10 cellular contexts compared by ENCODE assay signal in genomic region chr20:2986466-2986865, GRCh38. TPM values are rescaled to one million over a fixed set of nuclear protein-coding genes. Genes with fewer than 3 reads are reported as not detected.
DNase-seq lines count a peak whose midpoint lies in the region; ATAC-seq and TF ChIP-seq lines count a peak whose summit lies in the region.
"Had no signal": no experiment of that assay in that cellular context is flagged by ENCODE, and none has a peak within 500 bp of the region (broad histone marks: within the 10 kb centered on the region; RNA-seq: fewer than 3 reads in every experiment).

No MANE protein-coding gene starts in this region.

- intact Hi-C loops in IMR-90 (cut with micrococcal nuclease), result no loop called here
- intact Hi-C loops in activated T-helper 2 cell treated with anti-CD3 and anti-CD28 coated beads, Interferon-gamma antibody, Interleukin-2, Interleukin-4, amounts not matched to agents 10 μg/mL and 5 μg/mL and 100 μg/mL, durations not matched to agents 14 hours and 24 hours and 36 hours (cut with micrococcal nuclease), result loop anchor here (5.0 to 10.0 kb wide), 3 partner anchors 46 to 302 kb away; partner anchors contain the start of gene PTPRA

- no peak overlapping the region for H2AK9ac ChIP-seq in IMR-90 (replicated peaks; ENCODE audit: low read depth, low read length, poor library complexity)

- no peak for TF ChIP-seq RAD21 in IMR-90 (IDR thresholded peaks at IDR 0.05; ENCODE audit: low read length)

- H3K14ac ChIP-seq in IMR-90 (replicated peaks; ENCODE audit: low read depth, low read length) (no peak overlapping the region), H9 (ENCODE audit: insufficient read depth, low read length) (no peak overlapping the region)

- H2BK20ac ChIP-seq in IMR-90 (ENCODE audit: low read depth, low read length), result no peak overlapping the region
- no peak overlapping the region for H2BK20ac ChIP-seq in H9 (ENCODE audit: low read depth, low read length, poor library complexity, severe bottlenecking)

- H3T11ph ChIP-seq in H9 (ENCODE audit: low read length), result no peak overlapping the region

- H3K79me2 ChIP-seq in ACC112 (ENCODE audit: control insufficient read depth, insufficient read depth, low read length, unreplicated experiment) (no peaks in the 10 kb centered on the region), H9 (ENCODE audit: insufficient read depth, low read length) (no peaks in the 10 kb centered on the region)

- H3K9me1 ChIP-seq in IMR-90 (ENCODE audit: insufficient read depth, low read length), result peaks cover 15% of the 10 kb centered on the region

- H4K91ac ChIP-seq in IMR-90 (ENCODE audit: insufficient read depth, low read depth, low read length), result no peak overlapping the region
- H4K91ac ChIP-seq in H9 (ENCODE audit: insufficient read length, low read depth, low read length), result no peak overlapping the region

- peaks cover 44% of the 10 kb centered on the region for H3K4me1 Mint-ChIP-seq in activated T-helper 2 cell treated with anti-CD3 and anti-CD28 coated beads, Interferon-gamma antibody, Interleukin-2, Interleukin-4, amounts not matched to agents 10 μg/mL and 5 μg/mL and 100 μg/mL, durations not matched to agents 14 hours and 24 hours and 36 hours (ENCODE audit: low read depth)
- no peaks in the 10 kb centered on the region for H3K4me1 Mint-ChIP-seq in H9

- H3K36me3 Mint-ChIP-seq in activated T-helper 2 cell treated with anti-CD3 and anti-CD28 coated beads, Interferon-gamma antibody, Interleukin-2, Interleukin-4, amounts not matched to agents 10 μg/mL and 5 μg/mL and 100 μg/mL, durations not matched to agents 14 hours and 24 hours and 36 hours (ENCODE audit: low read depth), result peaks cover 58% of the 10 kb centered on the region
- H3K36me3 Mint-ChIP-seq in H9 (ENCODE audit: insufficient read depth in 1 of 3, low read depth in 3 of 3), result peaks cover 16 to 47% (median 23%) of the 10 kb centered on the region in 3 experiments; a peak in 6 of 7 replicates

- H4K8ac ChIP-seq in IMR-90 (ENCODE audit: low read depth in 2 of 2, low read length in 2 of 2) (no peak overlapping the region), H9 (replicated peaks; ENCODE audit: insufficient read length, low read depth, low read length) (no peak overlapping the region)

- no peak overlapping the region for H3K4ac ChIP-seq in IMR-90 (ENCODE audit: low read depth, low read length)
- H3K4ac ChIP-seq in H9 (ENCODE audit: low read depth, low read length), result no peak overlapping the region

- POLR2A ChIA-PET in IMR-90 (lab: Charles Lee; ENCODE audit: unreplicated experiment), result no interaction called here

- peaks cover 6% of the 10 kb centered on the region for H3K9me3 Mint-ChIP-seq in activated T-helper 2 cell treated with anti-CD3 and anti-CD28 coated beads, Interferon-gamma antibody, Interleukin-2, Interleukin-4, amounts not matched to agents 10 μg/mL and 5 μg/mL and 100 μg/mL, durations not matched to agents 14 hours and 24 hours and 36 hours
- no peaks in the 10 kb centered on the region for H3K9me3 Mint-ChIP-seq in H9

- H2AFZ ChIP-seq in ACC112 (ENCODE audit: low read length, unreplicated experiment) (no peak overlapping the region), IMR-90 (replicated peaks; ENCODE audit: low read length, poor library complexity) (no peak overlapping the region), H9 (ENCODE audit: low read length) (no peak overlapping the region)

- CTCF ChIA-PET in IMR-90 (lab: Yijun Ruan, JAX), result interaction anchor here (0.6 kb wide), 1 partner anchor 68 kb away, joined by 3 read pairs; no protein-coding TSS in a partner anchor

- H3K27me3 ChIP-seq in ACC112 (ENCODE audit: insufficient read depth, low read length), result no peaks in the 10 kb centered on the region
- no peaks in the 10 kb centered on the region for H3K27me3 ChIP-seq in IMR-90 (ENCODE audit: control insufficient read depth, insufficient read depth, low read length)
- no peaks in the 10 kb centered on the region for H3K27me3 ChIP-seq in lung (ENCODE audit: control insufficient read depth, insufficient read depth)
- H3K27me3 ChIP-seq in H9 (ENCODE audit: insufficient read depth, low read length), result no peaks in the 10 kb centered on the region

- ATAC-seq in IMR-90 (ENCODE audit: low read depth), result 0 out of 2 replicates have a peak, but pooled peaks have one; percentile 10
- no peak for ATAC-seq in lung (ENCODE audit: insufficient read depth, low FRiP score)
- no peak for ATAC-seq in GM19395 (IDR thresholded peaks at IDR 0.05; ENCODE audit: unreplicated experiment)
- ATAC-seq in GM21381 (IDR thresholded peaks at IDR 0.05; ENCODE audit: unreplicated experiment), result no peak

- no TSS peak for BruUV-seq in IMR-90 (replicated peaks; lab: Mats Ljungman, UMichigan)

- dilution Hi-C loops in IMR-90 (cut with HindIII; ENCODE audit: low sequenced_read_pairs, unreplicated experiment), result no loop called here

- peaks cover 31% of the 10 kb centered on the region for H3K4me1 ChIP-seq in ACC112 (ENCODE audit: control insufficient read depth, insufficient read depth, low read length, unreplicated experiment)
- peaks cover 8% of the 10 kb centered on the region for H3K4me1 ChIP-seq in IMR-90 (ENCODE audit: control insufficient read depth, insufficient read depth, low read length)
- H3K4me1 ChIP-seq in lung (ENCODE audit: control insufficient read depth in 2 of 2, insufficient read depth in 2 of 2, low read length in 2 of 2), result peaks cover 3 to 12% of the 10 kb centered on the region in 2 donors
- H3K4me1 ChIP-seq in H9 (ENCODE audit: insufficient read depth, low read length), result no peaks in the 10 kb centered on the region

- peak; percentile 33 for DNase-seq in IMR-90
- DNase-seq in activated T-helper 2 cell treated with anti-CD3 and anti-CD28 coated beads, Interferon-gamma antibody, Interleukin-2, Interleukin-4, amounts not matched to agents 10 μg/mL and 5 μg/mL and 100 μg/mL, durations not matched to agents 14 hours and 24 hours and 36 hours (ENCODE audit: low spot score), result peak; percentile 27
- DNase-seq in lung (ENCODE audit: low spot score), result peak; percentile 29
- no peak for DNase-seq in DMS 273 (lab: John Stamatoyannopoulos, UW; ENCODE audit: unreplicated experiment)
- no peak for DNase-seq in H9
- DNase-seq: cortex of kidney, NCI-H2081 had no signal

- peaks cover 9 to 51% of the 10 kb centered on the region in 2 experiments; a peak in 3 of 4 replicates for H3K79me1 ChIP-seq in IMR-90 (ENCODE audit: low read depth in 1 of 2, low read length in 2 of 2)
- no peaks in the 10 kb centered on the region for H3K79me1 ChIP-seq in H9 (ENCODE audit: insufficient read depth, low read depth, low read length, poor library complexity, severe bottlenecking)

- H3K4me2 ChIP-seq in IMR-90 (ENCODE audit: low read depth, low read length) (no peak overlapping the region), H9 (ENCODE audit: insufficient read depth, insufficient read length, low read length) (no peak overlapping the region)

- no peak overlapping the region for H2BK15ac ChIP-seq in IMR-90 (ENCODE audit: low read depth, low read length)
- H2BK15ac ChIP-seq in H9 (ENCODE audit: low read depth, low read length), result no peak overlapping the region

- H2BK5ac ChIP-seq in IMR-90 (ENCODE audit: low read depth, low read length, poor library complexity, severe bottlenecking) (no peak overlapping the region), H9 (ENCODE audit: insufficient read length, low read length) (no peak overlapping the region)

- H3K27ac Mint-ChIP-seq in activated T-helper 2 cell treated with anti-CD3 and anti-CD28 coated beads, Interferon-gamma antibody, Interleukin-2, Interleukin-4, amounts not matched to agents 10 μg/mL and 5 μg/mL and 100 μg/mL, durations not matched to agents 14 hours and 24 hours and 36 hours, result no peak overlapping the region
- H3K27ac Mint-ChIP-seq in H9, result no peak overlapping the region

- H3K4me3 Mint-ChIP-seq in activated T-helper 2 cell treated with anti-CD3 and anti-CD28 coated beads, Interferon-gamma antibody, Interleukin-2, Interleukin-4, amounts not matched to agents 10 μg/mL and 5 μg/mL and 100 μg/mL, durations not matched to agents 14 hours and 24 hours and 36 hours (ENCODE audit: low read depth), result peak overlapping the region; percentile 53
- H3K4me3 Mint-ChIP-seq in H9, result no peak overlapping the region; a peak in 1 of 5 replicates

- H3K9ac ChIP-seq in IMR-90 (ENCODE audit: low read depth, low read length) (no peak overlapping the region), H9 (ENCODE audit: extremely low read depth, insufficient read length, low read length) (no peak overlapping the region)

- no peaks in the 10 kb centered on the region for H3K27me3 Mint-ChIP-seq in activated T-helper 2 cell treated with anti-CD3 and anti-CD28 coated beads, Interferon-gamma antibody, Interleukin-2, Interleukin-4, amounts not matched to agents 10 μg/mL and 5 μg/mL and 100 μg/mL, durations not matched to agents 14 hours and 24 hours and 36 hours (ENCODE audit: low read depth)
- no peaks in the 10 kb centered on the region for H3K27me3 Mint-ChIP-seq in H9 (ENCODE audit: low read depth)

- H3K27ac ChIP-seq in ACC112 (ENCODE audit: low read depth, low read length), result peak overlapping the region; percentile 80
- no peak overlapping the region for H3K27ac ChIP-seq in IMR-90 (ENCODE audit: insufficient read depth, low read length)
- no peak overlapping the region for H3K27ac ChIP-seq in lung (ENCODE audit: low read depth in 1 of 2, low read length in 1 of 2)
- H3K27ac ChIP-seq in H9 (ENCODE audit: insufficient read length, low read depth, low read length), result no peak overlapping the region

- H3K9me3 ChIP-seq in IMR-90 (ENCODE audit: control insufficient read depth, insufficient read depth, low read length) (no peaks in the 10 kb centered on the region), lung (ENCODE audit: control insufficient read depth in 2 of 2, insufficient read depth in 1 of 2, low read length in 1 of 2) (no peaks in the 10 kb centered on the region), H9 (ENCODE audit: control insufficient read depth, low read depth, low read length) (no peaks in the 10 kb centered on the region)

- no peak for TF ChIP-seq POLR2A in IMR-90 (IDR thresholded peaks at IDR 0.05; ENCODE audit: low read depth, low read length)

- no peak overlapping the region for H2BK120ac ChIP-seq in IMR-90 (ENCODE audit: low read depth, low read length)
- no peak overlapping the region for H2BK120ac ChIP-seq in H9 (ENCODE audit: low read depth, low read length, poor library complexity, severe bottlenecking)

- no peak overlapping the region for H2BK12ac ChIP-seq in H9 (ENCODE audit: insufficient read length, low read depth, low read length)

- no peak overlapping the region; the same call in 1 of the 2 replicates for H3K4me3 ChIP-seq in ACC112 (ENCODE audit: low read depth, low read length)
- no peak overlapping the region for H3K4me3 ChIP-seq in IMR-90 (ENCODE audit: insufficient read depth, low read depth, low read length)
- H3K4me3 ChIP-seq in lung, result no peak overlapping the region

- H3K23ac ChIP-seq in IMR-90 (ENCODE audit: low read depth, low read length) (no peak overlapping the region), H9 (ENCODE audit: insufficient read length, low read depth, low read length) (no peak overlapping the region)

- H2AK5ac ChIP-seq in IMR-90 (ENCODE audit: low read depth, low read length), result peak overlapping the region; percentile 3; the same call in 1 of the 2 replicates
- H2AK5ac ChIP-seq in H9 (ENCODE audit: insufficient read length, low read length), result no peak overlapping the region

- H3K18ac ChIP-seq in IMR-90 (ENCODE audit: low read depth, low read length), result no peak overlapping the region
- no peak overlapping the region for H3K18ac ChIP-seq in H9 (ENCODE audit: insufficient read length, low read depth, low read length)

- in situ Hi-C loops in IMR-90 (cut with MboI; ENCODE audit: low sequenced_read_pairs), result no loop called here

- H3K36me3 ChIP-seq in ACC112 (ENCODE audit: insufficient read depth, low read length) (peaks cover 5% of the 10 kb centered on the region; the same call in 1 of the 2 replicates), IMR-90 (ENCODE audit: control insufficient read depth, insufficient read depth, low read length) (peaks cover 29% of the 10 kb centered on the region), lung (ENCODE audit: control insufficient read depth in 2 of 2, insufficient read depth in 2 of 2, low read length in 2 of 2) (peaks cover 13 to 30% of the 10 kb centered on the region in 2 donors)

- TF ChIP-seq CTCF in IMR-90 (conservative IDR thresholded peaks at IDR 0.05; ENCODE audit: low read depth, low read length) (no peak), lung (IDR thresholded peaks at IDR 0.05; ENCODE audit: control extremely low read depth, extremely low read depth) (no peak), H9 (conservative IDR thresholded peaks at IDR 0.05) (no peak)

- H4K20me1 ChIP-seq in IMR-90 (ENCODE audit: insufficient read depth, low read length), result peaks cover 12% of the 10 kb centered on the region; the same call in 1 of the 2 replicates
- no peaks in the 10 kb centered on the region for H4K20me1 ChIP-seq in H9 (ENCODE audit: control insufficient read depth, insufficient read depth, insufficient read length)

- H3K56ac ChIP-seq in IMR-90 (ENCODE audit: extremely low read depth, insufficient read depth, low read length) (no peak overlapping the region), H9 (ENCODE audit: insufficient read length, low read depth, low read length) (no peak overlapping the region)

- no peaks in the 10 kb centered on the region for H3K23me2 ChIP-seq in H9 (ENCODE audit: insufficient read length, low read depth, low read length, poor library complexity, severe bottlenecking)

- H4K5ac ChIP-seq in IMR-90 (ENCODE audit: low read depth, low read length) (no peak overlapping the region), H9 (ENCODE audit: insufficient read length, low read depth, low read length) (no peak overlapping the region)

- WGBS in IMR-90 (ENCODE audit: extremely low coverage in 2 of 2, insufficient read length in 1 of 2), 2 experiments, result no CpG with 5 or more reads among the region's 2 CpGs
- WGBS in lung, 2 donors, result 50 to 73% methylated on average over 2 of the region's 2 CpGs
- WGBS in H9 (ENCODE audit: extremely low coverage, insufficient read length, low lambda C conversion rate), result no CpG with 5 or more reads among the region's 2 CpGs

RNA-seq across cellular contexts. Expression of gene GNRH2, which starts 57.0 kb away (rescaled TPM):
- total RNA-seq in IMR-90 (2012; rRNA removed) (0.18 and 0.28 TPM in 2 replicates), lung (under 1 TPM in 1 of 2 donors, not detected in 1; 0.46 TPM), H9 (2021) (0.50 and 1.1 TPM in 2 replicates)
- polyA plus RNA-seq in IMR-90 (2012; rRNA removed) (0.16 and 0.21 TPM in 2 replicates), lung (under 1 TPM; 0.14 to 0.16 TPM)
- not detected in 2 replicates for polyA plus RNA-seq in IMR-90 (2012; cell fraction: cytosol; rRNA removed)
- 1.7 and 3.5 TPM in 2 replicates for polyA plus RNA-seq in IMR-90 (2012; cell fraction: nucleus; rRNA removed; ENCODE audit: low replicate concordance)
- total RNA-seq in activated T-helper 2 cell treated with anti-CD3 and anti-CD28 coated beads, Interferon-gamma antibody, Interleukin-2, Interleukin-4, amounts not matched to agents 10 μg/mL and 5 μg/mL and 100 μg/mL, durations not matched to agents 14 hours and 24 hours and 36 hours, result 3.4 and 3.7 TPM in 2 replicates

RNA-seq across cellular contexts. Expression of gene MRPS26, which starts 59.4 kb away (rescaled TPM):
- 22.2 and 24.7 TPM in 2 replicates for total RNA-seq in IMR-90 (2012; rRNA removed)
- polyA plus RNA-seq in IMR-90 (2012; rRNA removed), result 38.6 and 49.5 TPM in 2 replicates
- polyA plus RNA-seq in IMR-90 (2012; cell fraction: cytosol; rRNA removed), result 53.9 and 56.0 TPM in 2 replicates
- 20.0 and 35.2 TPM in 2 replicates for polyA plus RNA-seq in IMR-90 (2012; cell fraction: nucleus; rRNA removed; ENCODE audit: low replicate concordance)
- total RNA-seq in activated T-helper 2 cell treated with anti-CD3 and anti-CD28 coated beads, Interferon-gamma antibody, Interleukin-2, Interleukin-4, amounts not matched to agents 10 μg/mL and 5 μg/mL and 100 μg/mL, durations not matched to agents 14 hours and 24 hours and 36 hours, result 143 and 148 TPM in 2 replicates
- total RNA-seq in lung, result 10 to 100 TPM; 29.8 to 47.1 TPM
- 10 to 100 TPM; 67.5 to 67.8 TPM for polyA plus RNA-seq in lung
- total RNA-seq in H9 (2021), result 97.6 and 102 TPM in 2 replicates

Comparison
In these comparisons a context has a peak if more than half of its experiments do, and no peak if none do; other contexts are left out.
1. DNase-seq: peak in IMR-90 (single experiment), activated T-helper 2 cell treated with anti-CD3 and anti-CD28 coated beads, Interferon-gamma antibody, Interleukin-2, Interleukin-4, amounts not matched to agents 10 μg/mL and 5 μg/mL and 100 μg/mL, durations not matched to agents 14 hours and 24 hours and 36 hours (single experiment) and lung (single experiment); none in DMS 273 (single experiment) and H9 (single experiment).